In genomic region chr10:58268454-58268945, GRCh38 we compare ENCODE assay signal across 8 cellular contexts. TPM values are rescaled to one million over a fixed set of nuclear protein-coding genes. Genes with fewer than 3 reads are reported as not detected.
DNase-seq lines count a peak whose midpoint lies in the region; ATAC-seq and TF ChIP-seq lines count a peak whose summit lies in the region.

No MANE protein-coding gene starts in this region.

- H3K27me3 Mint-ChIP-seq in T-helper 1 cell treated with Interleukin-12 subunit alpha and Interleukin-12 subunit beta and Interleukin-4 antibody, amounts not matched to agents 30 μg/mL and 1 μg/mL, for 36 hours (ENCODE audit: low read depth) = no peaks in the 10 kb centered on the region
- no peaks in the 10 kb centered on the region for H3K27me3 Mint-ChIP-seq in type B pancreatic cell

- H3K27ac ChIP-seq in adipose tissue (ENCODE audit: low read depth, low read length) = peak overlapping the region; percentile 91
- peak overlapping the region; percentile 96 to 100 for H3K27ac ChIP-seq in left lung

- no peak for TF ChIP-seq CTCF in left lung (IDR thresholded peaks at IDR 0.05)
- no peak for TF ChIP-seq CTCF in type B pancreatic cell (conservative IDR thresholded peaks at IDR 0.05)

- ATAC-seq in HG03196 (IDR thresholded peaks at IDR 0.05; ENCODE audit: unreplicated experiment) (peak; percentile 2), left lung (peak; percentile 2), esophagus mucosa (no peak), HG03378 (IDR thresholded peaks at IDR 0.05; ENCODE audit: unreplicated experiment) (no peak)

- H3K4me1 Mint-ChIP-seq in T-helper 1 cell treated with Interleukin-12 subunit alpha and Interleukin-12 subunit beta and Interleukin-4 antibody, amounts not matched to agents 30 μg/mL and 1 μg/mL, for 36 hours (ENCODE audit: low read depth) = peaks cover 30% of the 10 kb centered on the region
- H3K4me1 Mint-ChIP-seq in type B pancreatic cell (ENCODE audit: unreplicated experiment) = peaks cover 30% of the 10 kb centered on the region

- peaks cover 8 to 42% of the 10 kb centered on the region in 2 donors for H3K4me1 ChIP-seq in left lung

- H3K36me3 Mint-ChIP-seq in T-helper 1 cell treated with Interleukin-12 subunit alpha and Interleukin-12 subunit beta and Interleukin-4 antibody, amounts not matched to agents 30 μg/mL and 1 μg/mL, for 36 hours (ENCODE audit: low read depth) = peaks cover 2% of the 10 kb centered on the region
- peaks cover 10% of the 10 kb centered on the region for H3K36me3 Mint-ChIP-seq in type B pancreatic cell

- H3K9me3 ChIP-seq in left lung = no peaks in the 10 kb centered on the region

- H3K9me3 Mint-ChIP-seq in T-helper 1 cell treated with Interleukin-12 subunit alpha and Interleukin-12 subunit beta and Interleukin-4 antibody, amounts not matched to agents 30 μg/mL and 1 μg/mL, for 36 hours = no peaks in the 10 kb centered on the region
- H3K9me3 Mint-ChIP-seq in type B pancreatic cell = no peaks in the 10 kb centered on the region

- peak overlapping the region; percentile 93 for H3K4me3 Mint-ChIP-seq in T-helper 1 cell treated with Interleukin-12 subunit alpha and Interleukin-12 subunit beta and Interleukin-4 antibody, amounts not matched to agents 30 μg/mL and 1 μg/mL, for 36 hours
- peak overlapping the region; percentile 97 for H3K4me3 Mint-ChIP-seq in type B pancreatic cell

- no peaks in the 10 kb centered on the region for H3K27me3 ChIP-seq in left lung

- intact Hi-C loops in left lung (cut with DNase I) = no loop called here

- H3K36me3 ChIP-seq in left lung = no peaks in the 10 kb centered on the region

- DNase-seq in T-helper 1 cell (no peak), left lung (no peak), type B pancreatic cell (ENCODE audit: extremely low spot score, unreplicated experiment) (no peak)

- H3K27ac Mint-ChIP-seq in T-helper 1 cell treated with Interleukin-12 subunit alpha and Interleukin-12 subunit beta and Interleukin-4 antibody, amounts not matched to agents 30 μg/mL and 1 μg/mL, for 36 hours = peak overlapping the region; percentile 96
- H3K27ac Mint-ChIP-seq in type B pancreatic cell = peak overlapping the region; percentile 99

- 0 to 1% (median 1%) methylated on average over 13 of the region's 13 CpGs for WGBS in adipose tissue, 3 donors

- H3K4me3 ChIP-seq in left lung = peak overlapping the region; percentile 73 to 86

RNA-seq across cellular contexts. Expression of gene CISD1, which starts 0.5 kb away (rescaled TPM):
- polyA plus RNA-seq in adipose tissue = 10 to 100 TPM; 11.9 to 26.8 (median 18.0) TPM
- total RNA-seq in left lung = 10 to 100 TPM; 34.3 to 39.5 TPM
- 41.4 and 55.8 TPM in 2 replicates for total RNA-seq in type B pancreatic cell (ENCODE audit: low replicate concordance)
- 32.8 TPM for total RNA-seq in esophagus mucosa

RNA-seq across cellular contexts. Expression of gene IPMK, which starts 0.8 kb away (rescaled TPM):
- 1 to 10 TPM; 1.4 to 6.3 (median 2.1) TPM for polyA plus RNA-seq in adipose tissue
- 1 to 10 TPM; 4.7 to 7.6 TPM for total RNA-seq in left lung
- total RNA-seq in type B pancreatic cell (ENCODE audit: low replicate concordance) = 6.8 and 7.4 TPM in 2 replicates
- total RNA-seq in esophagus mucosa = 5.9 TPM

Comparison
In these comparisons a context has a peak if more than half of its experiments do, and no peak if none do; other contexts are left out.
1. ATAC-seq: peak in HG03196 (single experiment) and left lung (single experiment); none in esophagus mucosa (single experiment) and HG03378 (single experiment).